In the genomic region with DNA sequence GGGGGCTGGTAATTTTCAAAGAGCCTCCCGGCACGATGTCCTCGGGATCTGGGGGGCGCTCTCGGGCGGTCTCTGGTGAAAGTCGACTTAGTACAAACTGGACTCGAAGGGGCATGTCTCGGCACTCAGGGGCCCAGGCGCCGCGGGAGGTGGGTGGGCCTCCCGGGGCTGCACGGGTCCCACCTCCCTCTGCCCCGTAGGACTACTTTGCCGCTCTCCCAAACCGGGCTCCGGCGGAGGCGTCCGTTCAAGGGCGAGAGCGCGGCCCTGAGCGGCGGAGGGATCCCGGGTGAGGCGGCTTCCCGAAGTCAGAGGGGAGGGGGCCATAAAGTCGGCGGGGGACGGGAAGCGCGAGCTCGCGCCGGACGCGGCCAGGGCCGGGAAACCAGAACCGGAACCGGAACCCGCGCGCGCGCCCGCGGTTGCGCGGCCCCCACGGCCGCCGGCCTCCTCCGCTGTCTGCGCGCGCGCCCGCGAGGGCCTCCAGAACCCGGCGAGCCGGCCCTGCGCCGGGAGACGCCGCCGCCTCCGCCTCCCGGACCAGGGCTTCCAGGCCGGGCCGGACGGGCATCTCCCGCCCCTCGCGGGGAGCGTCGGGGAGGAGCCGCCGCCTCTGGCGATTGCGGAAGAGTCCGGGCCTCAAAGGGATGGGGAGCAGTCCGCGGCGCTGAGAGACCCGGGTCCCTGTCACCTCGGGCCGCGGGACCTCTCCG, we compare ENCODE assay signal across 8 cellular contexts. TPM values are rescaled to one million over a fixed set of nuclear protein-coding genes. Genes with fewer than 3 reads are reported as not detected.
DNase-seq lines count a peak whose midpoint lies in the region; ATAC-seq and TF ChIP-seq lines count a peak whose summit lies in the region.

A gene with protein sequence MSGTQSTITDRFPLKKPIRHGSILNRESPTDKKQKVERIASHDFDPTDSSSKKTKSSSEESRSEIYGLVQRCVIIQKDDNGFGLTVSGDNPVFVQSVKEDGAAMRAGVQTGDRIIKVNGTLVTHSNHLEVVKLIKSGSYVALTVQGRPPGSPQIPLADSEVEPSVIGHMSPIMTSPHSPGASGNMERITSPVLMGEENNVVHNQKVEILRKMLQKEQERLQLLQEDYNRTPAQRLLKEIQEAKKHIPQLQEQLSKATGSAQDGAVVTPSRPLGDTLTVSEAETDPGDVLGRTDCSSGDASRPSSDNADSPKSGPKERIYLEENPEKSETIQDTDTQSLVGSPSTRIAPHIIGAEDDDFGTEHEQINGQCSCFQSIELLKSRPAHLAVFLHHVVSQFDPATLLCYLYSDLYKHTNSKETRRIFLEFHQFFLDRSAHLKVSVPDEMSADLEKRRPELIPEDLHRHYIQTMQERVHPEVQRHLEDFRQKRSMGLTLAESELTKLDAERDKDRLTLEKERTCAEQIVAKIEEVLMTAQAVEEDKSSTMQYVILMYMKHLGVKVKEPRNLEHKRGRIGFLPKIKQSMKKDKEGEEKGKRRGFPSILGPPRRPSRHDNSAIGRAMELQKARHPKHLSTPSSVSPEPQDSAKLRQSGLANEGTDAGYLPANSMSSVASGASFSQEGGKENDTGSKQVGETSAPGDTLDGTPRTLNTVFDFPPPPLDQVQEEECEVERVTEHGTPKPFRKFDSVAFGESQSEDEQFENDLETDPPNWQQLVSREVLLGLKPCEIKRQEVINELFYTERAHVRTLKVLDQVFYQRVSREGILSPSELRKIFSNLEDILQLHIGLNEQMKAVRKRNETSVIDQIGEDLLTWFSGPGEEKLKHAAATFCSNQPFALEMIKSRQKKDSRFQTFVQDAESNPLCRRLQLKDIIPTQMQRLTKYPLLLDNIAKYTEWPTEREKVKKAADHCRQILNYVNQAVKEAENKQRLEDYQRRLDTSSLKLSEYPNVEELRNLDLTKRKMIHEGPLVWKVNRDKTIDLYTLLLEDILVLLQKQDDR (N-terminal part only) (plus strand): TSS at position 486 of the 713 bp plus-strand sequence. CDS start 831 bp downstream, outside the sequence.

- intact Hi-C loops in activated CD4-positive, alpha-beta memory T cell treated with anti-CD3 and anti-CD28 coated beads for 36 hours (cut with micrococcal nuclease) = loop anchor here (1.0 to 10.0 kb wide), 6 partner anchors 8 to 859 kb away; no protein-coding TSS in a partner anchor
- intact Hi-C loops in dorsolateral prefrontal cortex (cut with DNase I) (loop anchor here (2.0 to 10.0 kb wide), 5 partner anchors 55 to 616 kb away; a partner anchor contains a TSS), right lobe of liver (cut with DNase I) (no loop called here)

- peak; percentile 47 for TF ChIP-seq CTCF in AG04450 (IDR thresholded peaks at IDR 0.05; ENCODE audit: low read depth, low read length)
- TF ChIP-seq CTCF in dorsolateral prefrontal cortex (IDR thresholded peaks at IDR 0.05 in 54 of 56, conservative IDR thresholded peaks at IDR 0.05 in 2 of 56; ENCODE audit: low read depth in 1 of 56, partially characterized antibody in 56 of 56) = peak in 46 of 56 donors; percentile 15 to 70 (median 45)
- peak in 3 of 4 donors; percentile 21 to 28 (median 21) for TF ChIP-seq CTCF in right lobe of liver (IDR thresholded peaks at IDR 0.05)

- H3K36me3 ChIP-seq in right lobe of liver = no peaks in the 10 kb centered on the region

- WGBS in right lobe of liver (ENCODE audit: insufficient coverage, low coverage, low lambda C conversion rate, missing lambda C conversion rate) = under 1% methylated on average over 27 of the region's 92 CpGs

- no peak within 1 kb of the TSS for H3K27ac Mint-ChIP-seq in activated CD4-positive, alpha-beta memory T cell treated with anti-CD3 and anti-CD28 coated beads for 36 hours

- peaks cover 0 to 18% (median 0%) of the 10 kb centered on the region in 4 donors for H3K4me1 ChIP-seq in right lobe of liver

- peaks cover 8% of the 10 kb centered on the region for H3K36me3 Mint-ChIP-seq in activated CD4-positive, alpha-beta memory T cell treated with anti-CD3 and anti-CD28 coated beads for 36 hours

- no peaks in the 10 kb centered on the region for H3K9me3 Mint-ChIP-seq in activated CD4-positive, alpha-beta memory T cell treated with anti-CD3 and anti-CD28 coated beads for 36 hours

- POLR2A ChIA-PET in AG04450 (lab: Yijun Ruan, JAX) = interaction anchor here (0.6 to 3.2 kb wide), 8 partner anchors 11 to 904 kb away, joined by 3 to 15 read pairs (median 3); a partner anchor contains a TSS
- POLR2A ChIA-PET in activated CD4-positive, alpha-beta memory T cell treated with anti-CD3 and anti-CD28 coated beads for 36 hours (lab: Charles Lee) = no interaction called here

- H3K4me1 Mint-ChIP-seq in activated CD4-positive, alpha-beta memory T cell treated with anti-CD3 and anti-CD28 coated beads for 36 hours (ENCODE audit: low read depth) = peaks cover 34% of the 10 kb centered on the region

- CTCF ChIA-PET in AG04450 (lab: Charles Lee) = interaction anchor here (0.6 to 2.0 kb wide), 13 partner anchors 8 to 171 kb away, joined by 3 to 23 read pairs (median 6); a partner anchor contains a TSS
- CTCF ChIA-PET in activated CD4-positive, alpha-beta memory T cell treated with anti-CD3 and anti-CD28 coated beads for 36 hours (lab: Charles Lee) = interaction anchor here (0.9 to 2.9 kb wide), 12 partner anchors 9 to 350 kb away, joined by 3 to 31 read pairs (median 4); a partner anchor contains a TSS

- H3K27me3 Mint-ChIP-seq in activated CD4-positive, alpha-beta memory T cell treated with anti-CD3 and anti-CD28 coated beads for 36 hours = peaks cover 37% of the 10 kb centered on the region

- TF ChIP-seq POLR2A in right lobe of liver (IDR thresholded peaks at IDR 0.05) = peak; percentile 96

- no peaks in the 10 kb centered on the region for H3K9me3 ChIP-seq in AG04450 (ENCODE audit: control insufficient read depth, insufficient read depth, low read length)
- no peaks in the 10 kb centered on the region for H3K9me3 ChIP-seq in right lobe of liver

- peak within 1 kb of the TSS; percentile 87 for H3K4me3 ChIP-seq in AG04450 (ENCODE audit: low read depth, low read length)
- peak within 1 kb of the TSS; percentile 72 to 96 (median 89) for H3K4me3 ChIP-seq in dorsolateral prefrontal cortex
- peak within 1 kb of the TSS; percentile 77 to 87 (median 86) for H3K4me3 ChIP-seq in right lobe of liver

- H3K27ac ChIP-seq in AG04450 (ENCODE audit: low read depth, low read length) = peak within 1 kb of the TSS; percentile 90
- H3K27ac ChIP-seq in dorsolateral prefrontal cortex = peak within 1 kb of the TSS; percentile 83 to 99 (median 97)
- peak within 1 kb of the TSS; percentile 95 to 99 (median 97) for H3K27ac ChIP-seq in right lobe of liver

- H3K27me3 ChIP-seq in AG04450 (ENCODE audit: control insufficient read depth, insufficient read depth, low read length) (no peaks in the 10 kb centered on the region), dorsolateral prefrontal cortex (no peaks in the 10 kb centered on the region), right lobe of liver (no peaks in the 10 kb centered on the region)

- H3K4me3 Mint-ChIP-seq in activated CD4-positive, alpha-beta memory T cell treated with anti-CD3 and anti-CD28 coated beads for 36 hours = peak within 1 kb of the TSS; percentile 88

- peak; percentile 70 for ATAC-seq in GM18907 (IDR thresholded peaks at IDR 0.05; ENCODE audit: unreplicated experiment)
- peak; percentile 54 for ATAC-seq in HG03175 (IDR thresholded peaks at IDR 0.05; ENCODE audit: unreplicated experiment)
- ATAC-seq in right lobe of liver = peak; percentile 58 to 80 (median 77)

- DNase-seq in AG04450 (ENCODE audit: low read depth, low spot score) = peak; percentile 97
- peak; percentile 48 for DNase-seq in NCI-H524 treated with DMSO at 0.1 percent for 48 hours (lab: John Stamatoyannopoulos, UW)
- peak; percentile 88 for DNase-seq in activated CD4-positive, alpha-beta memory T cell treated with anti-CD3 and anti-CD28 coated beads for 36 hours
- peak; percentile 81 to 95 (median 91) for DNase-seq in dorsolateral prefrontal cortex
- DNase-seq in right lobe of liver = peak; percentile 96 to 97 (median 96)
- peak; percentile 83 for DNase-seq in stimulated activated CD4-positive, alpha-beta T cell treated with anti-CD3 and anti-CD28 coated beads, Interleukin-4, amount 100 ng/mL, for 1 hour

RNA-seq across cellular contexts. Expression of the gene that starts here (rescaled TPM):
- 62.7 and 64.8 TPM in 2 replicates for polyA plus RNA-seq in AG04450 (2011; rRNA removed)
- polyA minus RNA-seq in AG04450 (2011; rRNA and poly(A)+ RNA removed) = 135 and 182 TPM in 2 replicates
- total RNA-seq in activated CD4-positive, alpha-beta memory T cell treated with anti-CD3 and anti-CD28 coated beads for 36 hours = 10 to 100 TPM; 16.4 to 16.9 TPM
- total RNA-seq in dorsolateral prefrontal cortex = 100 to 1,000 TPM; 103 to 277 (median 191) TPM
- 100 to 1,000 TPM in 3 of 6 experiments, 10 to 100 TPM in 3; 75.1 to 113 (median 94.0) TPM for total RNA-seq in right lobe of liver

Comparison
In these comparisons a context has a peak if more than half of its experiments do, and no peak if none do; other contexts are left out.
1. Peak in every context shown above with its lines: DNase-seq, ATAC-seq, H3K4me3 ChIP-seq and H3K27ac ChIP-seq.
2. RNA of the gene that starts here (total RNA-seq): 103 to 277 TPM in dorsolateral prefrontal cortex and 75.1 to 113 TPM in right lobe of liver; 16.4 to 16.9 TPM in activated CD4-positive, alpha-beta memory T cell treated with anti-CD3 and anti-CD28 coated beads for 36 hours; every median in the first group is over 4 times any median in the second.
3. intact Hi-C loops: an anchor here in activated CD4-positive, alpha-beta memory T cell treated with anti-CD3 and anti-CD28 coated beads for 36 hours (1.0 to 10.0 kb wide) and dorsolateral prefrontal cortex (2.0 to 10.0 kb wide); none called in right lobe of liver.